In the genomic region with DNA sequence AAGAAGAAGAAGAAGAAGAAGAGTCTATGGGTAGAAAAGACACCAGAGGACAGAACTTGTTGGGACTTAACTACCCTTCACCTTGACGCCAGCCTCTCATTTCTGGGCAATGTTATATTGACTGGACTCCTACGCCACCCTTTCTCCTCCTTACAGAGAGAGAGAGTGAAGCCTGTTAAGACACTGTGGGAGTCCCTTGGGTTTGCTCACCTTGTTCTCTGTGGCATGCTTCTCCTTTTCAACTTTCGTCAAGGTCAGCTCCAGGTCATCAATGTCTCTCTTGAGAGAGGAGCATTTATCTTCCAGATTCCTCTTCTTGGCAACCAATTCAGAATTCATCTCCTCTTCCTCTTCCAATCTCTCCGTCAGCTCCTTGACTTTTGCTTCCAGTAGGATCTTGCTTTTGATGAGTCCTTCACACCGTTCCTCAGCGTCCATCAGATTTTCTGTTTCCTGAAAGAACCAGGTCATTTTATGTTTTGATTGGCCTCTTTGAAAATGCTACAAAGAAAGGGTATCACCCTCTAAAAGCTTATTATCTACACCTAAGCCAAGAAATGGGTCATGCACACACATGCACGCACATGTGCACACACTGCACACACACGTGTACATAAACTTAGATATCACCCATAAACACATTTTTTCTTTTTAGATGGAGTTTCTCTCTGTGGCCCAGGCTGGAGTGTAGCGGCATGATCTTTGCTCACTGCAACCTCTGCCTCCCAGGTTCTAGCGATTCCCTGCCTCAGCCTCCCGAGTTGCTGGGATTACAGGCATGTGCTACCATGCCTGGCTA, we compare ENCODE assay signal across 33 cellular contexts. TPM values are rescaled to one million over a fixed set of nuclear protein-coding genes. Genes with fewer than 3 reads are reported as not detected.
"Had no signal": no experiment of that assay in that cellular context is flagged by ENCODE, and none has a peak within 500 bp of the region (broad histone marks: within the 10 kb centered on the region; RNA-seq: fewer than 3 reads in every experiment).

No MANE protein-coding gene starts in this region.

- H3K36me3 ChIP-seq: neutrophil, spleen, suprapubic skin, tibial artery, transverse colon, upper lobe of right lung, uterus had no signal

- H3K27ac ChIP-seq: neutrophil, parathyroid adenoma, psoas muscle, spleen, suprapubic skin, testis, tibial artery, transverse colon, upper lobe of right lung, uterus had no signal

- DNase-seq: naive thymus-derived CD8-positive, alpha-beta T cell; nephron progenitor cell; nucleus accumbens; psoas muscle; right cardiac atrium; spleen; stimulated activated CD4-positive, alpha-beta T cell treated with anti-CD3 and anti-CD28 coated beads, Interleukin-12 subunit alpha, Interleukin-12 subunit beta, amount 100 ng/mL, for 4 hours; stimulated activated CD4-positive, alpha-beta T cell treated with anti-CD3 and anti-CD28 coated beads, Interleukin-1b, Interleukin-23, amount 100 ng/mL, for 48 hours; stimulated activated CD4-positive, alpha-beta T cell treated with anti-CD3 and anti-CD28 coated beads, Interleukin-4, amount 100 ng/mL, for 1 hour; stimulated activated CD4-positive, alpha-beta T cell treated with anti-CD3 and anti-CD28 coated beads, Interleukin-4, amount 100 ng/mL, for 4 hours; stimulated activated CD8-positive, alpha-beta memory T cell treated with anti-CD3 and anti-CD28 coated beads, Interleukin-4, amount 100 ng/mL, for 48 hours; stimulated activated naive CD4-positive, alpha-beta T cell; stimulated activated naive CD8-positive, alpha-beta T cell treated with anti-CD3 and anti-CD28 coated beads, Interleukin-15, amount 100 ng/mL, for 72 hours; stimulated activated naive CD8-positive, alpha-beta T cell treated with anti-CD3 and anti-CD28 coated beads, Interleukin-15, Interleukin-2, amounts not matched to agents 100 U/mL and 50 U/mL, for 24 hours; substantia nigra; testis; tibial artery; transverse colon; upper lobe of right lung; uterus had no signal

- H3K9me3 ChIP-seq: neutrophil, psoas muscle, spleen, suprapubic skin, testis, tibial artery, transverse colon, upper lobe of right lung, uterus had no signal

- H3K79me2 ChIP-seq: parathyroid adenoma had no signal

- H3K4me2 ChIP-seq: smooth muscle cell had no signal

- H3K27me3 ChIP-seq: neutrophil, suprapubic skin, testis, transverse colon, upper lobe of right lung, uterus had no signal

- H3K9ac ChIP-seq: parathyroid adenoma had no signal

- H3K4me1 ChIP-seq: parathyroid adenoma, psoas muscle, suprapubic skin, testis, tibial artery, transverse colon, upper lobe of right lung, uterus had no signal

- ATAC-seq: naive thymus-derived CD8-positive, alpha-beta T cell; natural killer cell treated with Interleukin-12 subunit alpha and Interleukin-12 subunit beta and Interleukin-15 and Interleukin-18, amount 100 ng/mL, for 72 hours; psoas muscle; right cardiac atrium; sciatic nerve; stimulated activated memory B cell treated with anti-CD40 and anti-IgM and Interleukin-4, amounts not matched to agents 10 μg/mL and 1 μg/mL and 100 μg/mL, for 72 hours; stimulated activated naive CD8-positive, alpha-beta T cell treated with anti-CD3 and anti-CD28 coated beads, Interleukin-15, amount 100 ng/mL, for 72 hours; stimulated activated naive CD8-positive, alpha-beta T cell treated with anti-CD3 and anti-CD28 coated beads, Interleukin-15, Interleukin-2, amounts not matched to agents 100 U/mL and 50 U/mL, for 24 hours; upper lobe of right lung had no signal

- H2AFZ ChIP-seq: parathyroid adenoma had no signal

- H3K4me3 ChIP-seq: psoas muscle, skin epidermis, smooth muscle cell, spleen, suprapubic skin, testis, tibial artery, transverse colon, upper lobe of right lung, uterus had no signal

RNA-seq across cellular contexts. Expression of gene MYH13, which starts 48.8 kb away (rescaled TPM):
- total RNA-seq: naive thymus-derived CD8-positive, alpha-beta T cell; natural killer cell treated with Interleukin-12 subunit alpha and Interleukin-12 subunit beta and Interleukin-15 and Interleukin-18, amount 100 ng/mL, for 72 hours; neural crest cell; omental fat pad; osteocyte; progenitor cell of endocrine pancreas; renal cortical epithelial cell; right cardiac atrium; sciatic nerve; smooth muscle cell; suprapubic skin; upper lobe of right lung; uterus had no signal
- polyA plus RNA-seq: naive thymus-derived CD8-positive, alpha-beta T cell; right cardiac atrium had no signal
